8 cellular contexts compared by ENCODE assay signal in genomic region chr19:54478677-54479266, GRCh38. TPM values are rescaled to one million over a fixed set of nuclear protein-coding genes. Genes with fewer than 3 reads are reported as not detected.
DNase-seq lines count a peak whose midpoint lies in the region; ATAC-seq and TF ChIP-seq lines count a peak whose summit lies in the region.

No MANE protein-coding gene starts in this region.

- H3K4me3 ChIP-seq in upper lobe of right lung (no peak overlapping the region), vagina (no peak overlapping the region)

- H3K4me1 ChIP-seq in upper lobe of right lung, result peaks cover 1% of the 10 kb centered on the region
- H3K4me1 ChIP-seq in vagina, result peaks cover 6% of the 10 kb centered on the region

- no peaks in the 10 kb centered on the region for H3K9me3 Mint-ChIP-seq in stimulated activated naive CD8-positive, alpha-beta T cell treated with anti-CD3 and anti-CD28 coated beads, Interleukin-15, amount 100 ng/mL, for 72 hours
- no peaks in the 10 kb centered on the region for H3K9me3 Mint-ChIP-seq in activated CD8-positive, alpha-beta T cell treated with anti-CD3 and anti-CD28 coated beads for 36 hours

- peaks cover 60% of the 10 kb centered on the region for H3K27me3 Mint-ChIP-seq in stimulated activated naive CD8-positive, alpha-beta T cell treated with anti-CD3 and anti-CD28 coated beads, Interleukin-15, amount 100 ng/mL, for 72 hours
- H3K27me3 Mint-ChIP-seq in activated CD8-positive, alpha-beta T cell treated with anti-CD3 and anti-CD28 coated beads for 36 hours, result peaks cover 18% of the 10 kb centered on the region

- ATAC-seq in stimulated activated naive CD8-positive, alpha-beta T cell treated with anti-CD3 and anti-CD28 coated beads, Interleukin-15, Interleukin-2, amounts not matched to agents 100 U/mL and 50 U/mL, for 24 hours, result peak; percentile 36
- ATAC-seq in stimulated activated naive CD8-positive, alpha-beta T cell treated with anti-CD3 and anti-CD28 coated beads, Interleukin-15, amount 100 ng/mL, for 72 hours, result no peak
- ATAC-seq in activated CD8-positive, alpha-beta T cell treated with anti-CD3 and anti-CD28 coated beads for 36 hours, result peak; percentile 68
- ATAC-seq in upper lobe of right lung, result peak; percentile 62
- ATAC-seq in HG03571 (IDR thresholded peaks at IDR 0.05; ENCODE audit: unreplicated experiment), result no peak

- H3K36me3 ChIP-seq in upper lobe of right lung (no peaks in the 10 kb centered on the region), vagina (no peaks in the 10 kb centered on the region)

- peak; percentile 75 for TF ChIP-seq CTCF in activated CD8-positive, alpha-beta T cell treated with anti-CD3 and anti-CD28 coated beads for 36 hours (IDR thresholded peaks at IDR 0.05)
- TF ChIP-seq CTCF in upper lobe of right lung (IDR thresholded peaks at IDR 0.05) (peak; percentile 68), vagina (IDR thresholded peaks at IDR 0.05) (peak in 1 of 3 experiments; percentile 20)

- DNase-seq in stimulated activated naive CD8-positive, alpha-beta T cell treated with anti-CD3 and anti-CD28 coated beads, Interleukin-15, Interleukin-2, amounts not matched to agents 100 U/mL and 50 U/mL, for 24 hours, result no peak
- no peak for DNase-seq in stimulated activated naive CD8-positive, alpha-beta T cell treated with anti-CD3 and anti-CD28 coated beads, Interleukin-15, amount 100 ng/mL, for 72 hours
- DNase-seq in NCI-H146 treated with DMSO at 0.1 percent for 48 hours (lab: John Stamatoyannopoulos, UW; ENCODE audit: unreplicated experiment) (peak; percentile 8), iris pigment epithelial cell (ENCODE audit: low read depth) (peak; percentile 45), upper lobe of right lung (no peak), vagina (ENCODE audit: extremely low spot score in 2 of 2) (no peak)
- peak; percentile 49 for DNase-seq in activated CD8-positive, alpha-beta T cell treated with anti-CD3 and anti-CD28 coated beads for 36 hours

- H3K27ac Mint-ChIP-seq in stimulated activated naive CD8-positive, alpha-beta T cell treated with anti-CD3 and anti-CD28 coated beads, Interleukin-15, amount 100 ng/mL, for 72 hours, result no peak overlapping the region
- no peak overlapping the region for H3K27ac Mint-ChIP-seq in activated CD8-positive, alpha-beta T cell treated with anti-CD3 and anti-CD28 coated beads for 36 hours

- no peak for TF ChIP-seq POLR2A in vagina (IDR thresholded peaks at IDR 0.05)

- intact Hi-C loops in activated CD8-positive, alpha-beta T cell treated with anti-CD3 and anti-CD28 coated beads for 36 hours (cut with micrococcal nuclease), result loop anchor here (5.0 kb wide), 1 partner anchor 194 kb away; no protein-coding TSS in a partner anchor
- intact Hi-C loops in upper lobe of right lung (cut with DNase I) (no loop called here), vagina (cut with DNase I) (no loop called here)

- H3K27ac ChIP-seq in upper lobe of right lung (no peak overlapping the region), vagina (no peak overlapping the region)

- CTCF ChIA-PET in activated CD8-positive, alpha-beta T cell treated with anti-CD3 and anti-CD28 coated beads for 36 hours (lab: Charles Lee), result interaction anchor here (0.7 to 6.6 kb wide), 15 partner anchors 9 to 201 kb away, joined by 3 to 66 read pairs (median 4); no protein-coding TSS in a partner anchor

- peaks cover 5% of the 10 kb centered on the region for H3K27me3 ChIP-seq in upper lobe of right lung
- H3K27me3 ChIP-seq in vagina, result no peaks in the 10 kb centered on the region

- H3K4me3 Mint-ChIP-seq in stimulated activated naive CD8-positive, alpha-beta T cell treated with anti-CD3 and anti-CD28 coated beads, Interleukin-15, amount 100 ng/mL, for 72 hours, result no peak overlapping the region
- H3K4me3 Mint-ChIP-seq in activated CD8-positive, alpha-beta T cell treated with anti-CD3 and anti-CD28 coated beads for 36 hours, result no peak overlapping the region

- H3K4me1 Mint-ChIP-seq in stimulated activated naive CD8-positive, alpha-beta T cell treated with anti-CD3 and anti-CD28 coated beads, Interleukin-15, amount 100 ng/mL, for 72 hours, result peaks cover 17% of the 10 kb centered on the region
- H3K4me1 Mint-ChIP-seq in activated CD8-positive, alpha-beta T cell treated with anti-CD3 and anti-CD28 coated beads for 36 hours (ENCODE audit: low read depth), result peaks cover 4% of the 10 kb centered on the region

- no peaks in the 10 kb centered on the region for H3K36me3 Mint-ChIP-seq in activated CD8-positive, alpha-beta T cell treated with anti-CD3 and anti-CD28 coated beads for 36 hours (ENCODE audit: low read depth)

- POLR2A ChIA-PET in activated CD8-positive, alpha-beta T cell treated with anti-CD3 and anti-CD28 coated beads for 36 hours (lab: Charles Lee), result no interaction called here

- H3K9me3 ChIP-seq in upper lobe of right lung, result no peaks in the 10 kb centered on the region
- H3K9me3 ChIP-seq in vagina, result no peaks in the 10 kb centered on the region

RNA-seq across cellular contexts. Expression of gene CDC42EP5, which starts 5.7 kb away (rescaled TPM):
- total RNA-seq in activated CD8-positive, alpha-beta T cell treated with anti-CD3 and anti-CD28 coated beads for 36 hours, result under 1 TPM; 0.45 to 0.83 TPM
- 38.2 TPM for total RNA-seq in upper lobe of right lung
- 33.4 TPM for total RNA-seq in vagina

RNA-seq across cellular contexts. Expression of gene LENG9, which starts 15.2 kb away (rescaled TPM):
- total RNA-seq in activated CD8-positive, alpha-beta T cell treated with anti-CD3 and anti-CD28 coated beads for 36 hours, result 1 to 10 TPM; 4.3 to 5.5 TPM
- 7.2 TPM for total RNA-seq in upper lobe of right lung
- 10.3 TPM for total RNA-seq in vagina

RNA-seq across cellular contexts. Expression of gene LAIR2, which starts 23.9 kb away (rescaled TPM):
- 1 to 10 TPM; 1.5 to 2.1 TPM for total RNA-seq in activated CD8-positive, alpha-beta T cell treated with anti-CD3 and anti-CD28 coated beads for 36 hours
- total RNA-seq in upper lobe of right lung, result not detected
- not detected for total RNA-seq in vagina

RNA-seq across cellular contexts. Expression of gene LENG8, which starts 29.8 kb away (rescaled TPM):
- total RNA-seq in activated CD8-positive, alpha-beta T cell treated with anti-CD3 and anti-CD28 coated beads for 36 hours, result 100 to 1,000 TPM; 165 to 170 TPM
- 191 TPM for total RNA-seq in upper lobe of right lung
- 129 TPM for total RNA-seq in vagina

Comparison
In these comparisons a context has a peak if more than half of its experiments do, and no peak if none do; other contexts are left out.
1. ATAC-seq: peak in stimulated activated naive CD8-positive, alpha-beta T cell treated with anti-CD3 and anti-CD28 coated beads, Interleukin-15, Interleukin-2, amounts not matched to agents 100 U/mL and 50 U/mL, for 24 hours (single experiment), activated CD8-positive, alpha-beta T cell treated with anti-CD3 and anti-CD28 coated beads for 36 hours (single experiment) and upper lobe of right lung (single experiment); none in stimulated activated naive CD8-positive, alpha-beta T cell treated with anti-CD3 and anti-CD28 coated beads, Interleukin-15, amount 100 ng/mL, for 72 hours (single experiment) and HG03571 (single experiment).
2. DNase-seq: peak in NCI-H146 treated with DMSO at 0.1 percent for 48 hours (single experiment), activated CD8-positive, alpha-beta T cell treated with anti-CD3 and anti-CD28 coated beads for 36 hours (single experiment) and iris pigment epithelial cell (single experiment); none in stimulated activated naive CD8-positive, alpha-beta T cell treated with anti-CD3 and anti-CD28 coated beads, Interleukin-15, Interleukin-2, amounts not matched to agents 100 U/mL and 50 U/mL, for 24 hours (single experiment), stimulated activated naive CD8-positive, alpha-beta T cell treated with anti-CD3 and anti-CD28 coated beads, Interleukin-15, amount 100 ng/mL, for 72 hours (0 of 2), upper lobe of right lung (single experiment) and vagina (0 of 2).
3. RNA of gene CDC42EP5, which starts 5.7 kb away (total RNA-seq): 38.2 TPM in upper lobe of right lung (single experiment) and 33.4 TPM in vagina (single experiment); 0.45 to 0.83 TPM in activated CD8-positive, alpha-beta T cell treated with anti-CD3 and anti-CD28 coated beads for 36 hours; every median in the first group is over 10 times any median in the second.